In the genomic region with DNA sequence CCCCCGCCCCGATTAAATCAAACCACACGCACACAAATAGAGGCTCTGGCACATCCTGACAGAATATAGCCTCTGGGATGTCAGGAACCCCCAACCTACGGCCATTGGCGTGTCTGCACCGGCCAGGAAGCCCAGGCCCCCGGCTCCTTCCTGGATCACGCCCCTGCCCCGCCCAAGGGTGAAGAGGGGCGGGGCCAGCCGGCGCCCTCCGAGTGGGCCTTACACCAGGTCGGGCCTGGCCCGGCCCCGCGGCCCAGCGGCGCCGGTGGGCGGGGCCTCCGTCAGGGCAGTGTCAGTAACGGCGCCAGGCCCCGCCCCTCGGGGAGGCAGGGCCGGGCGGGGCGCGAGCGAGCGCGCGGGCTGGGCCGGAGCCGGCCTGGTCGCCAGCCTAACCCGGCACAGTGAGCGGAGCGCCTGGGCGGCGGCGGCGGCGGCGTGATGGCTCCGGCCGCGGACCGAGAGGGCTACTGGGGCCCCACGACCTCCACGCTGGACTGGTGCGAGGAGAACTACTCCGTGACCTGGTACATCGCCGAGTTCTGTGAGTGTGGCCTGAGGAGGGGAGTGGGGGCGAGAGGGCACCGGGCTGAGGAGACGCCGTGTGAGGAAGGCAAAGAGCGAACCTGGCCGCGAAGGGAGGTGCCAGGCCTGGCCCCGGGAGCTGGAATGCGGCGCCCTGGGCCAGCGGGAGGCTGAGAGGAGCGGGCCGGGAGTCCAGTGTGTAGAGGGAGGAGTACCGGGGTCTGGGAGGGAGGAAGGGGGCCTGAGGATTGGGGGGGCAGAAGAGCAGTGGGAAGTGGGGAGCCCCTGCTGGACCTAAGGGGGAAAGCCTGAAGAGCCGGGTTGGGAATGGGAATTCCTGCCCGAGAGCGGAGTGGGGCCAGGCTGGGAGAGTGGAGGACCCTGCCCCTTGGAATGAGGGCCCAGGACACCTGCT, we compare ENCODE assay signal across 1 cellular context.
TF ChIP-seq lines count a peak whose summit lies in the region.

A gene (plus strand): TSS at position 380 of the 937 bp plus-strand sequence. CDS start 59 bp downstream, at position 439.

TF ChIP-seq in K562, 482 proteins besides CTCF, POLR2A, EP300 and RAD21 (continued from another document and continues in another):
- TF ChIP-seq, protein P1, sequence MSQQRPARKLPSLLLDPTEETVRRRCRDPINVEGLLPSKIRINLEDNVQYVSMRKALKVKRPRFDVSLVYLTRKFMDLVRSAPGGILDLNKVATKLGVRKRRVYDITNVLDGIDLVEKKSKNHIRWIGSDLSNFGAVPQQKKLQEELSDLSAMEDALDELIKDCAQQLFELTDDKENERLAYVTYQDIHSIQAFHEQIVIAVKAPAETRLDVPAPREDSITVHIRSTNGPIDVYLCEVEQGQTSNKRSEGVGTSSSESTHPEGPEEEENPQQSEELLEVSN (IDR thresholded peaks at IDR 0.05; ENCODE audit: borderline replicate concordance in 1 of 2, extremely low read depth in 1 of 2, insufficient read depth in 1 of 2, insufficient read length in 1 of 2, low read depth in 1 of 2, low read length in 1 of 2, poor library complexity in 1 of 2, severe bottlenecking in 1 of 2): peak in 1 of 2 experiments; percentile 63
- TF ChIP-seq TCF3 (CRISPR knock-in tag; IDR thresholded peaks at IDR 0.05): peak; percentile 11; the same call in 1 of the 2 replicates
- TF ChIP-seq SRF (CRISPR knock-in tag; IDR thresholded peaks at IDR 0.05): peak in 1 of 2 experiments; percentile 34; a peak in 1 of 4 replicates
- TF ChIP-seq ATF1 (CRISPR knock-in tag; IDR thresholded peaks at IDR 0.05): no peak
- TF ChIP-seq ATF1 (tag; IDR thresholded peaks at IDR 0.05): 0 out of 2 replicates have a peak, but pooled peaks have one; percentile 14
- TF ChIP-seq TCF7 (IDR thresholded peaks at IDR 0.05; ENCODE audit: borderline replicate concordance): no peak
- TF ChIP-seq, protein P2, sequence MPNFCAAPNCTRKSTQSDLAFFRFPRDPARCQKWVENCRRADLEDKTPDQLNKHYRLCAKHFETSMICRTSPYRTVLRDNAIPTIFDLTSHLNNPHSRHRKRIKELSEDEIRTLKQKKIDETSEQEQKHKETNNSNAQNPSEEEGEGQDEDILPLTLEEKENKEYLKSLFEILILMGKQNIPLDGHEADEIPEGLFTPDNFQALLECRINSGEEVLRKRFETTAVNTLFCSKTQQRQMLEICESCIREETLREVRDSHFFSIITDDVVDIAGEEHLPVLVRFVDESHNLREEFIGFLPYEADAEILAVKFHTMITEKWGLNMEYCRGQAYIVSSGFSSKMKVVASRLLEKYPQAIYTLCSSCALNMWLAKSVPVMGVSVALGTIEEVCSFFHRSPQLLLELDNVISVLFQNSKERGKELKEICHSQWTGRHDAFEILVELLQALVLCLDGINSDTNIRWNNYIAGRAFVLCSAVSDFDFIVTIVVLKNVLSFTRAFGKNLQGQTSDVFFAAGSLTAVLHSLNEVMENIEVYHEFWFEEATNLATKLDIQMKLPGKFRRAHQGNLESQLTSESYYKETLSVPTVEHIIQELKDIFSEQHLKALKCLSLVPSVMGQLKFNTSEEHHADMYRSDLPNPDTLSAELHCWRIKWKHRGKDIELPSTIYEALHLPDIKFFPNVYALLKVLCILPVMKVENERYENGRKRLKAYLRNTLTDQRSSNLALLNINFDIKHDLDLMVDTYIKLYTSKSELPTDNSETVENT (CRISPR knock-in tag; IDR thresholded peaks at IDR 0.05): peak; percentile 86
- TF ChIP-seq, protein P3, sequence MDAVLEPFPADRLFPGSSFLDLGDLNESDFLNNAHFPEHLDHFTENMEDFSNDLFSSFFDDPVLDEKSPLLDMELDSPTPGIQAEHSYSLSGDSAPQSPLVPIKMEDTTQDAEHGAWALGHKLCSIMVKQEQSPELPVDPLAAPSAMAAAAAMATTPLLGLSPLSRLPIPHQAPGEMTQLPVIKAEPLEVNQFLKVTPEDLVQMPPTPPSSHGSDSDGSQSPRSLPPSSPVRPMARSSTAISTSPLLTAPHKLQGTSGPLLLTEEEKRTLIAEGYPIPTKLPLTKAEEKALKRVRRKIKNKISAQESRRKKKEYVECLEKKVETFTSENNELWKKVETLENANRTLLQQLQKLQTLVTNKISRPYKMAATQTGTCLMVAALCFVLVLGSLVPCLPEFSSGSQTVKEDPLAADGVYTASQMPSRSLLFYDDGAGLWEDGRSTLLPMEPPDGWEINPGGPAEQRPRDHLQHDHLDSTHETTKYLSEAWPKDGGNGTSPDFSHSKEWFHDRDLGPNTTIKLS (IDR thresholded peaks at IDR 0.05; ENCODE audit: borderline replicate concordance, low read depth): peak; percentile 27; the same call in 1 of the 2 replicates
- TF ChIP-seq SRSF9 (IDR thresholded peaks at IDR 0.05; ENCODE audit: borderline replicate concordance, low read depth, low read length): no peak
- TF ChIP-seq, protein P4, sequence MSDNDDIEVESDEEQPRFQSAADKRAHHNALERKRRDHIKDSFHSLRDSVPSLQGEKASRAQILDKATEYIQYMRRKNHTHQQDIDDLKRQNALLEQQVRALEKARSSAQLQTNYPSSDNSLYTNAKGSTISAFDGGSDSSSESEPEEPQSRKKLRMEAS (CRISPR knock-in tag; IDR thresholded peaks at IDR 0.05): peak; percentile 34
- TF ChIP-seq E2F3 (CRISPR knock-in tag; IDR thresholded peaks at IDR 0.05): 0 out of 2 replicates have a peak, but pooled peaks have one; percentile 11
- TF ChIP-seq ZBTB7A (IDR thresholded peaks at IDR 0.05; ENCODE audit: borderline replicate concordance, control insufficient read depth, low read depth, low read length): peak; percentile 11; the same call in 1 of the 2 replicates
- TF ChIP-seq SOX6 (IDR thresholded peaks at IDR 0.05): 0 out of 2 replicates have a peak, but pooled peaks have one; percentile 17
- TF ChIP-seq, protein P5, sequence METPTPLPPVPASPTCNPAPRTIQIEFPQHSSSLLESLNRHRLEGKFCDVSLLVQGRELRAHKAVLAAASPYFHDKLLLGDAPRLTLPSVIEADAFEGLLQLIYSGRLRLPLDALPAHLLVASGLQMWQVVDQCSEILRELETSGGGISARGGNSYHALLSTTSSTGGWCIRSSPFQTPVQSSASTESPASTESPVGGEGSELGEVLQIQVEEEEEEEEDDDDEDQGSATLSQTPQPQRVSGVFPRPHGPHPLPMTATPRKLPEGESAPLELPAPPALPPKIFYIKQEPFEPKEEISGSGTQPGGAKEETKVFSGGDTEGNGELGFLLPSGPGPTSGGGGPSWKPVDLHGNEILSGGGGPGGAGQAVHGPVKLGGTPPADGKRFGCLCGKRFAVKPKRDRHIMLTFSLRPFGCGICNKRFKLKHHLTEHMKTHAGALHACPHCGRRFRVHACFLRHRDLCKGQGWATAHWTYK (CRISPR knock-in tag; IDR thresholded peaks at IDR 0.05): peak; percentile 52; the same call in 1 of the 2 replicates
- TF ChIP-seq, protein P6, sequence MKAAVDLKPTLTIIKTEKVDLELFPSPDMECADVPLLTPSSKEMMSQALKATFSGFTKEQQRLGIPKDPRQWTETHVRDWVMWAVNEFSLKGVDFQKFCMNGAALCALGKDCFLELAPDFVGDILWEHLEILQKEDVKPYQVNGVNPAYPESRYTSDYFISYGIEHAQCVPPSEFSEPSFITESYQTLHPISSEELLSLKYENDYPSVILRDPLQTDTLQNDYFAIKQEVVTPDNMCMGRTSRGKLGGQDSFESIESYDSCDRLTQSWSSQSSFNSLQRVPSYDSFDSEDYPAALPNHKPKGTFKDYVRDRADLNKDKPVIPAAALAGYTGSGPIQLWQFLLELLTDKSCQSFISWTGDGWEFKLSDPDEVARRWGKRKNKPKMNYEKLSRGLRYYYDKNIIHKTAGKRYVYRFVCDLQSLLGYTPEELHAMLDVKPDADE (conservative IDR thresholded peaks at IDR 0.05; ENCODE audit: control insufficient read depth, low read depth, low read length): 0 out of 2 replicates have a peak, but pooled peaks have one; percentile 42
- TF ChIP-seq, protein P7, sequence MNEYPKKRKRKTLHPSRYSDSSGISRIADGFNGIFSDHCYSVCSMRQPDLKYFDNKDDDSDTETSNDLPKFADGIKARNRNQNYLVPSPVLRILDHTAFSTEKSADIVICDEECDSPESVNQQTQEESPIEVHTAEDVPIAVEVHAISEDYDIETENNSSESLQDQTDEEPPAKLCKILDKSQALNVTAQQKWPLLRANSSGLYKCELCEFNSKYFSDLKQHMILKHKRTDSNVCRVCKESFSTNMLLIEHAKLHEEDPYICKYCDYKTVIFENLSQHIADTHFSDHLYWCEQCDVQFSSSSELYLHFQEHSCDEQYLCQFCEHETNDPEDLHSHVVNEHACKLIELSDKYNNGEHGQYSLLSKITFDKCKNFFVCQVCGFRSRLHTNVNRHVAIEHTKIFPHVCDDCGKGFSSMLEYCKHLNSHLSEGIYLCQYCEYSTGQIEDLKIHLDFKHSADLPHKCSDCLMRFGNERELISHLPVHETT (CRISPR knock-in tag; conservative IDR thresholded peaks at IDR 0.05 in 1 of 2, IDR thresholded peaks at IDR 0.05 in 1 of 2): peak in 1 of 2 experiments; percentile 68; a peak in 2 of 4 replicates
- TF ChIP-seq STAG1 (CRISPR knock-in tag; IDR thresholded peaks at IDR 0.05; ENCODE audit: borderline replicate concordance): no peak
- 0 out of 2 replicates have a peak, but pooled peaks have one; percentile 22 for TF ChIP-seq ZC3H11A (IDR thresholded peaks at IDR 0.05; ENCODE audit: low read depth, low read length)
- TF ChIP-seq, protein P8, sequence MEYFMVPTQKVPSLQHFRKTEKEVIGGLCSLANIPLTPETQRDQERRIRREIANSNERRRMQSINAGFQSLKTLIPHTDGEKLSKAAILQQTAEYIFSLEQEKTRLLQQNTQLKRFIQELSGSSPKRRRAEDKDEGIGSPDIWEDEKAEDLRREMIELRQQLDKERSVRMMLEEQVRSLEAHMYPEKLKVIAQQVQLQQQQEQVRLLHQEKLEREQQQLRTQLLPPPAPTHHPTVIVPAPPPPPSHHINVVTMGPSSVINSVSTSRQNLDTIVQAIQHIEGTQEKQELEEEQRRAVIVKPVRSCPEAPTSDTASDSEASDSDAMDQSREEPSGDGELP (CRISPR knock-in tag; IDR thresholded peaks at IDR 0.05; ENCODE audit: borderline replicate concordance): peak; percentile 31; the same call in 1 of the 2 replicates
- no peak for TF ChIP-seq POLR3A (IDR thresholded peaks at IDR 0.05; ENCODE audit: borderline replicate concordance, extremely low read depth, insufficient read depth, insufficient read length)
- TF ChIP-seq NR2C2 (CRISPR knock-in tag; IDR thresholded peaks at IDR 0.05): peak; percentile 36; the same call in 1 of the 2 replicates
- peak; percentile 67 for TF ChIP-seq NR2C2 (tag; IDR thresholded peaks at IDR 0.05)
- TF ChIP-seq, protein P9, sequence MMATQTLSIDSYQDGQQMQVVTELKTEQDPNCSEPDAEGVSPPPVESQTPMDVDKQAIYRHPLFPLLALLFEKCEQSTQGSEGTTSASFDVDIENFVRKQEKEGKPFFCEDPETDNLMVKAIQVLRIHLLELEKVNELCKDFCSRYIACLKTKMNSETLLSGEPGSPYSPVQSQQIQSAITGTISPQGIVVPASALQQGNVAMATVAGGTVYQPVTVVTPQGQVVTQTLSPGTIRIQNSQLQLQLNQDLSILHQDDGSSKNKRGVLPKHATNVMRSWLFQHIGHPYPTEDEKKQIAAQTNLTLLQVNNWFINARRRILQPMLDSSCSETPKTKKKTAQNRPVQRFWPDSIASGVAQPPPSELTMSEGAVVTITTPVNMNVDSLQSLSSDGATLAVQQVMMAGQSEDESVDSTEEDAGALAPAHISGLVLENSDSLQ (IDR thresholded peaks at IDR 0.05): 0 out of 2 replicates have a peak, but pooled peaks have one; percentile 39
- TF ChIP-seq TEAD1 (CRISPR knock-in tag; IDR thresholded peaks at IDR 0.05): peak in 1 of 2 experiments; percentile 40; a peak in 1 of 4 replicates
- TF ChIP-seq TBP (optimal IDR thresholded peaks at IDR 0.05; ENCODE audit: low read depth, low read length): peak; percentile 76
- no peak for TF ChIP-seq RBM15 (IDR thresholded peaks at IDR 0.05; ENCODE audit: insufficient read depth, low read length)
- TF ChIP-seq, protein P10, sequence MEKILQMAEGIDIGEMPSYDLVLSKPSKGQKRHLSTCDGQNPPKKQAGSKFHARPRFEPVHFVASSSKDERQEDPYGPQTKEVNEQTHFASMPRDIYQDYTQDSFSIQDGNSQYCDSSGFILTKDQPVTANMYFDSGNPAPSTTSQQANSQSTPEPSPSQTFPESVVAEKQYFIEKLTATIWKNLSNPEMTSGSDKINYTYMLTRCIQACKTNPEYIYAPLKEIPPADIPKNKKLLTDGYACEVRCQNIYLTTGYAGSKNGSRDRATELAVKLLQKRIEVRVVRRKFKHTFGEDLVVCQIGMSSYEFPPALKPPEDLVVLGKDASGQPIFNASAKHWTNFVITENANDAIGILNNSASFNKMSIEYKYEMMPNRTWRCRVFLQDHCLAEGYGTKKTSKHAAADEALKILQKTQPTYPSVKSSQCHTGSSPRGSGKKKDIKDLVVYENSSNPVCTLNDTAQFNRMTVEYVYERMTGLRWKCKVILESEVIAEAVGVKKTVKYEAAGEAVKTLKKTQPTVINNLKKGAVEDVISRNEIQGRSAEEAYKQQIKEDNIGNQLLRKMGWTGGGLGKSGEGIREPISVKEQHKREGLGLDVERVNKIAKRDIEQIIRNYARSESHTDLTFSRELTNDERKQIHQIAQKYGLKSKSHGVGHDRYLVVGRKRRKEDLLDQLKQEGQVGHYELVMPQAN (IDR thresholded peaks at IDR 0.05; ENCODE audit: borderline replicate concordance): peak; percentile 64; the same call in 1 of the 2 replicates
- TF ChIP-seq, protein P11, sequence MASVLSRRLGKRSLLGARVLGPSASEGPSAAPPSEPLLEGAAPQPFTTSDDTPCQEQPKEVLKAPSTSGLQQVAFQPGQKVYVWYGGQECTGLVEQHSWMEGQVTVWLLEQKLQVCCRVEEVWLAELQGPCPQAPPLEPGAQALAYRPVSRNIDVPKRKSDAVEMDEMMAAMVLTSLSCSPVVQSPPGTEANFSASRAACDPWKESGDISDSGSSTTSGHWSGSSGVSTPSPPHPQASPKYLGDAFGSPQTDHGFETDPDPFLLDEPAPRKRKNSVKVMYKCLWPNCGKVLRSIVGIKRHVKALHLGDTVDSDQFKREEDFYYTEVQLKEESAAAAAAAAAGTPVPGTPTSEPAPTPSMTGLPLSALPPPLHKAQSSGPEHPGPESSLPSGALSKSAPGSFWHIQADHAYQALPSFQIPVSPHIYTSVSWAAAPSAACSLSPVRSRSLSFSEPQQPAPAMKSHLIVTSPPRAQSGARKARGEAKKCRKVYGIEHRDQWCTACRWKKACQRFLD (CRISPR knock-in tag; IDR thresholded peaks at IDR 0.05): 0 out of 2 replicates have a peak, but pooled peaks have one; percentile 24
- no peak for TF ChIP-seq RAD51 (IDR thresholded peaks at IDR 0.05; ENCODE audit: borderline replicate concordance, low read depth)
- TF ChIP-seq NRF1 (conservative IDR thresholded peaks at IDR 0.05 in 1 of 2, IDR thresholded peaks at IDR 0.05 in 1 of 2): peak; percentile 61 to 76; a peak in 2 of 4 replicates
- TF ChIP-seq ARID1B (IDR thresholded peaks at IDR 0.05): 0 out of 2 replicates have a peak, but pooled peaks have one; percentile 6
- TF ChIP-seq, protein P12, sequence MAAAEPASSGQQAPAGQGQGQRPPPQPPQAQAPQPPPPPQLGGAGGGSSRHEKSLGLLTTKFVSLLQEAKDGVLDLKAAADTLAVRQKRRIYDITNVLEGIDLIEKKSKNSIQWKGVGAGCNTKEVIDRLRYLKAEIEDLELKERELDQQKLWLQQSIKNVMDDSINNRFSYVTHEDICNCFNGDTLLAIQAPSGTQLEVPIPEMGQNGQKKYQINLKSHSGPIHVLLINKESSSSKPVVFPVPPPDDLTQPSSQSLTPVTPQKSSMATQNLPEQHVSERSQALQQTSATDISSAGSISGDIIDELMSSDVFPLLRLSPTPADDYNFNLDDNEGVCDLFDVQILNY (CRISPR knock-in tag; IDR thresholded peaks at IDR 0.05): 0 out of 2 replicates have a peak, but pooled peaks have one; percentile 9
- peak; percentile 49; the same call in 1 of the 2 replicates for TF ChIP-seq L3MBTL2 (IDR thresholded peaks at IDR 0.05)
